In genomic region chr12:74782086-74782485, GRCh38 we compare ENCODE assay signal across 19 cellular contexts.
"Had no signal": no experiment of that assay in that cellular context is flagged by ENCODE, and none has a peak within 500 bp of the region (broad histone marks: within the 10 kb centered on the region; RNA-seq: fewer than 3 reads in every experiment).

No MANE protein-coding gene starts in this region.

- H3K4me3 ChIP-seq: gastrocnemius medialis, heart right ventricle, lower lobe of right lung, right atrium auricular region, spleen, suprapubic skin had no signal

- H3K27ac Mint-ChIP-seq: activated B cell treated with CpG ODN at 0.5 μM for 24 hours; activated CD4-positive, alpha-beta T cell treated with anti-CD3 and anti-CD28 coated beads, Interleukin-2, amount 10 ng/mL, durations not matched to agents 24 days and 14 days; activated CD8-positive, alpha-beta T cell treated with anti-CD3 and anti-CD28 coated beads, Interleukin-2, amount 10 ng/mL, durations not matched to agents 7 days and 5 days; activated naive CD8-positive, alpha-beta T cell treated with anti-CD3 and anti-CD28 coated beads for 36 hours; naive thymus-derived CD4-positive, alpha-beta T cell; stimulated activated naive CD8-positive, alpha-beta T cell treated with anti-CD3 and anti-CD28 coated beads, Interleukin-15, Interleukin-2, amounts not matched to agents 100 ng/mL and 50 ng/mL, for 24 hours had no signal

- H3K4me1 Mint-ChIP-seq: activated B cell treated with CpG ODN at 0.5 μM for 24 hours; activated CD4-positive, alpha-beta T cell treated with anti-CD3 and anti-CD28 coated beads, Interleukin-2, amount 10 ng/mL, durations not matched to agents 24 days and 14 days; activated naive CD8-positive, alpha-beta T cell treated with anti-CD3 and anti-CD28 coated beads for 36 hours; naive thymus-derived CD4-positive, alpha-beta T cell had no signal

- H3K9me3 Mint-ChIP-seq: activated B cell treated with CpG ODN at 0.5 μM for 24 hours; activated CD4-positive, alpha-beta T cell treated with anti-CD3 and anti-CD28 coated beads, Interleukin-2, amount 10 ng/mL, durations not matched to agents 24 days and 14 days; activated naive CD8-positive, alpha-beta T cell treated with anti-CD3 and anti-CD28 coated beads for 36 hours; stimulated activated naive CD8-positive, alpha-beta T cell treated with anti-CD3 and anti-CD28 coated beads, Interleukin-15, Interleukin-2, amounts not matched to agents 100 ng/mL and 50 ng/mL, for 24 hours had no signal

- H3K27me3 Mint-ChIP-seq: activated B cell treated with CpG ODN at 0.5 μM for 24 hours; activated CD4-positive, alpha-beta T cell treated with anti-CD3 and anti-CD28 coated beads, Interleukin-2, amount 10 ng/mL, durations not matched to agents 24 days and 14 days; activated naive CD8-positive, alpha-beta T cell treated with anti-CD3 and anti-CD28 coated beads for 36 hours; naive thymus-derived CD4-positive, alpha-beta T cell; stimulated activated naive CD8-positive, alpha-beta T cell treated with anti-CD3 and anti-CD28 coated beads, Interleukin-15, Interleukin-2, amounts not matched to agents 100 ng/mL and 50 ng/mL, for 24 hours had no signal

- DNase-seq: activated B cell treated with CpG ODN at 0.5 μM for 24 hours; activated CD4-positive, alpha-beta T cell treated with anti-CD3 and anti-CD28 coated beads, Interleukin-2, amount 10 ng/mL, durations not matched to agents 24 days and 14 days; activated CD8-positive, alpha-beta memory T cell treated with anti-CD3 and anti-CD28 coated beads, Interleukin-2, amount 50 U/mL, for 4 hours; activated CD8-positive, alpha-beta T cell treated with anti-CD3 and anti-CD28 coated beads, Interleukin-2, amount 10 ng/mL, durations not matched to agents 7 days and 5 days; activated naive CD8-positive, alpha-beta T cell treated with anti-CD3 and anti-CD28 coated beads for 36 hours; amygdala; erythroblast; gastrocnemius medialis; heart right ventricle; left cardiac atrium; lower lobe of right lung; naive thymus-derived CD4-positive, alpha-beta T cell; spleen; T-helper 2 cell; trophoblast cell had no signal

- H3K36me3 ChIP-seq: gastrocnemius medialis, heart right ventricle, lower lobe of right lung, neutrophil, right atrium auricular region, spleen, suprapubic skin had no signal

- H3K27ac ChIP-seq: gastrocnemius medialis, heart right ventricle, lower lobe of right lung, neutrophil, right atrium auricular region, spleen, suprapubic skin had no signal

- H3K27me3 ChIP-seq: gastrocnemius medialis, heart right ventricle, neutrophil, right atrium auricular region, spleen, suprapubic skin had no signal

- H3K9me3 ChIP-seq: gastrocnemius medialis, heart right ventricle, lower lobe of right lung, neutrophil, right atrium auricular region, spleen, suprapubic skin had no signal

- H3K4me1 ChIP-seq: gastrocnemius medialis, heart right ventricle, lower lobe of right lung, right atrium auricular region, spleen, suprapubic skin had no signal

- H3K36me3 Mint-ChIP-seq: activated naive CD8-positive, alpha-beta T cell treated with anti-CD3 and anti-CD28 coated beads for 36 hours had no signal

- ATAC-seq: activated CD8-positive, alpha-beta T cell treated with anti-CD3 and anti-CD28 coated beads, Interleukin-2, amount 10 ng/mL, durations not matched to agents 7 days and 5 days; gastrocnemius medialis; heart right ventricle; left cardiac atrium; lower lobe of right lung; naive thymus-derived CD4-positive, alpha-beta T cell had no signal

- H3K4me3 Mint-ChIP-seq: activated B cell treated with CpG ODN at 0.5 μM for 24 hours; activated CD4-positive, alpha-beta T cell treated with anti-CD3 and anti-CD28 coated beads, Interleukin-2, amount 10 ng/mL, durations not matched to agents 24 days and 14 days; activated CD8-positive, alpha-beta T cell treated with anti-CD3 and anti-CD28 coated beads, Interleukin-2, amount 10 ng/mL, durations not matched to agents 7 days and 5 days; activated naive CD8-positive, alpha-beta T cell treated with anti-CD3 and anti-CD28 coated beads for 36 hours; naive thymus-derived CD4-positive, alpha-beta T cell; stimulated activated naive CD8-positive, alpha-beta T cell treated with anti-CD3 and anti-CD28 coated beads, Interleukin-15, Interleukin-2, amounts not matched to agents 100 ng/mL and 50 ng/mL, for 24 hours had no signal
